10 cellular contexts compared by ENCODE assay signal in the genomic region with DNA sequence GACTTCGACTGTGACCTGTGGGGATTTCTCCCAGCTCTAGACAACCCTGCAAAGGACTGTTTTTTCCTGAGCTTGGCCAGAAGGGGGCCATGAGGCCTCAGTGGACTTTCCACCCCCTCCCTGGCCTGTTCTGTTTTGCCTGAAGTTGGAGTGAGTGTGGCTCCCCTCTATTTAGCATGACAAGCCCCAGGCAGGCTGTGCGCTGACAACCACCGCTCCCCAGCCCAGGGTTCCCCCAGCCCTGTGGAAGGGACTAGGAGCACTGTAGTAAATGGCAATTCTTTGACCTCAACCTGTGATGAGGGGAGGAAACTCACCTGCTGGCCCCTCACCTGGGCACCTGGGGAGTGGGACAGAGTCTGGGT. TPM values are rescaled to one million over a fixed set of nuclear protein-coding genes. Genes with fewer than 3 reads are reported as not detected.
DNase-seq lines count a peak whose midpoint lies in the region; ATAC-seq, FAIRE-seq and TF ChIP-seq lines count a peak whose summit lies in the region.
"Had no signal": no experiment of that assay in that cellular context is flagged by ENCODE, and none has a peak within 500 bp of the region (broad histone marks: within the 10 kb centered on the region; RNA-seq: fewer than 3 reads in every experiment).

No MANE protein-coding gene starts in this region.

- no peak overlapping the region for H2BK15ac ChIP-seq in mesendoderm (replicated peaks; ENCODE audit: low read depth)

- H2BK5ac ChIP-seq in mesendoderm (ENCODE audit: low read length), result no peak overlapping the region

- no peak overlapping the region for H3K4ac ChIP-seq in mesendoderm (ENCODE audit: low read depth, low read length)

- H3K4me2 ChIP-seq in mesendoderm (ENCODE audit: low read length), result no peak overlapping the region

- H3K79me2 ChIP-seq in mesendoderm (ENCODE audit: control insufficient read depth, insufficient read depth, low read length), result no peaks in the 10 kb centered on the region

- no peak overlapping the region for H4K5ac ChIP-seq in mesendoderm (ENCODE audit: low read length)

- no peak for FAIRE-seq in GM12892 (lab: Jason Lieb, UNC)

- H3K36me3 ChIP-seq in mesendoderm (ENCODE audit: control insufficient read depth, insufficient read depth, low read length), result no peaks in the 10 kb centered on the region

- intact Hi-C loops in Right ventricle myocardium inferior (cut with DNase I) (loop anchor here (2.0 kb wide), 1 partner anchor 18 kb away; no protein-coding TSS in a partner anchor), left cardiac atrium (cut with DNase I) (no loop called here)

- no peaks in the 10 kb centered on the region for H3K79me1 ChIP-seq in mesendoderm (ENCODE audit: low read length)

- ATAC-seq in Right ventricle myocardium inferior (peak; percentile 13), left cardiac atrium (no peak)

- no CpG with 5 or more reads among the region's 3 CpGs for WGBS in mesendoderm (ENCODE audit: extremely low coverage, insufficient coverage, low lambda C conversion rate)

- no peak overlapping the region for H3K27ac ChIP-seq in mesendoderm (ENCODE audit: low read depth, low read length)

- H2BK120ac ChIP-seq in mesendoderm (ENCODE audit: low read depth, low read length), result no peak overlapping the region

- no peak overlapping the region for H3K9ac ChIP-seq in mesendoderm (ENCODE audit: low read length)

- H3K56ac ChIP-seq in mesendoderm (ENCODE audit: low read length), result peak overlapping the region; percentile 34

- H4K8ac ChIP-seq in mesendoderm (ENCODE audit: low read depth, low read length), result no peak overlapping the region

- peak; percentile 61 for TF ChIP-seq CTCF in choroid plexus epithelial cell (conservative IDR thresholded peaks at IDR 0.05; ENCODE audit: low read depth, low read length)

- H3K4me3 ChIP-seq in choroid plexus epithelial cell (ENCODE audit: low read depth, low read length), result no peak overlapping the region
- no peak overlapping the region for H3K4me3 ChIP-seq in mesendoderm (ENCODE audit: low read length)

- H3K4me1 ChIP-seq in mesendoderm (ENCODE audit: control insufficient read depth, low read depth, low read length), result peaks cover 3% of the 10 kb centered on the region

- TF ChIP-seq POLR2A in GM12892 (IDR thresholded peaks at IDR 0.05; ENCODE audit: low read depth, low read length), result no peak

- H3K23ac ChIP-seq in mesendoderm (ENCODE audit: low read length), result no peak overlapping the region

- peak; percentile 35 for DNase-seq in Right ventricle myocardium inferior (ENCODE audit: missing footprints)
- DNase-seq in left cardiac atrium, result no peak
- peak; percentile 52 for DNase-seq in choroid plexus epithelial cell (ENCODE audit: low read depth)
- peak; percentile 76 for DNase-seq in mesendoderm
- no peak for DNase-seq in stimulated activated CD4-positive, alpha-beta T cell treated with anti-CD3 and anti-CD28 coated beads, Interleukin-15, amount 100 ng/mL, for 24 hours
- no peak for DNase-seq in GM12892 (ENCODE audit: insufficient read length)
- no peak for DNase-seq in SKM-1 (lab: John Stamatoyannopoulos, UW; ENCODE audit: unreplicated experiment)
- DNase-seq in NCI-H2081 treated with DMSO at 0.1 percent for 48 hours (lab: John Stamatoyannopoulos, UW), result no peak
- DNase-seq: activated CD4-positive, alpha-beta T cell treated with anti-CD3 and anti-CD28 coated beads for 4 hours; NCI-H446 had no signal

- no peak overlapping the region for H2AK5ac ChIP-seq in mesendoderm (ENCODE audit: low read length)

- no peaks in the 10 kb centered on the region for H3K27me3 ChIP-seq in mesendoderm (ENCODE audit: insufficient read depth, low read length, poor library complexity)

- no peak overlapping the region for H3K18ac ChIP-seq in mesendoderm (ENCODE audit: low read length)

RNA-seq across cellular contexts. Expression of gene NGFR, which starts 19.3 kb away (rescaled TPM):
- total RNA-seq in Right ventricle myocardium inferior (10.0 TPM), left cardiac atrium (10 to 100 TPM; 13.7 to 31.1 TPM)
- 1.8 TPM for polyA plus RNA-seq in mesendoderm (2013, experiment 1 of 2)
- 1.7 TPM for polyA plus RNA-seq in mesendoderm (2013, experiment 2 of 2)
- polyA plus RNA-seq in GM12892 (2012; ENCODE audit: missing spikeins), result 0.45 TPM

Comparison
In these comparisons a context has a peak if more than half of its experiments do, and no peak if none do; other contexts are left out.
1. DNase-seq: peak in Right ventricle myocardium inferior (single experiment), choroid plexus epithelial cell (single experiment) and mesendoderm (single experiment); none in left cardiac atrium (single experiment), stimulated activated CD4-positive, alpha-beta T cell treated with anti-CD3 and anti-CD28 coated beads, Interleukin-15, amount 100 ng/mL, for 24 hours (single experiment), GM12892 (single experiment), SKM-1 (single experiment) and NCI-H2081 treated with DMSO at 0.1 percent for 48 hours (single experiment).